1 cellular context compared by ENCODE assay signal in genomic region chr12:49483621-49484020, GRCh38.
TF ChIP-seq lines count a peak whose summit lies in the region.

No MANE protein-coding gene starts in this region.

TF ChIP-seq in GM12878, 131 proteins besides CTCF, POLR2A, EP300 and RAD21:
- TF ChIP-seq RUNX3 (IDR thresholded peaks at IDR 0.05; ENCODE audit: low read length) (no peak), RCOR1 (conservative IDR thresholded peaks at IDR 0.05; ENCODE audit: low read depth, low read length) (no peak), HDGF (IDR thresholded peaks at IDR 0.05) (no peak), SMARCA5 (IDR thresholded peaks at IDR 0.05) (no peak), SREBF2 (IDR thresholded peaks at IDR 0.05; ENCODE audit: low read length) (no peak), CEBPZ (IDR thresholded peaks at IDR 0.05; ENCODE audit: low read depth, low read length) (no peak), SUZ12 (IDR thresholded peaks at IDR 0.05; ENCODE audit: unreplicated experiment) (no peak)
